In genomic region chr11:61332266-61332822, GRCh38 we compare ENCODE assay signal across 8 cellular contexts. TPM values are rescaled to one million over a fixed set of nuclear protein-coding genes. Genes with fewer than 3 reads are reported as not detected.
DNase-seq lines count a peak whose midpoint lies in the region; ATAC-seq, FAIRE-seq and TF ChIP-seq lines count a peak whose summit lies in the region.

No MANE protein-coding gene starts in this region.

- H3K27me3 Mint-ChIP-seq in activated CD8-positive, alpha-beta T cell treated with anti-CD3 and anti-CD28 coated beads for 36 hours = no peaks in the 10 kb centered on the region

- H3K27me3 ChIP-seq in prostate gland (replicated peaks; ENCODE audit: insufficient read depth) = no peaks in the 10 kb centered on the region

- ATAC-seq in HG02938 (IDR thresholded peaks at IDR 0.05; ENCODE audit: unreplicated experiment) = peak; percentile 14
- ATAC-seq in activated CD8-positive, alpha-beta T cell treated with anti-CD3 and anti-CD28 coated beads for 36 hours = no peak
- ATAC-seq in HG03571 (IDR thresholded peaks at IDR 0.05; ENCODE audit: unreplicated experiment) = no peak

- POLR2A ChIA-PET in activated CD8-positive, alpha-beta T cell treated with anti-CD3 and anti-CD28 coated beads for 36 hours (lab: Charles Lee) = interaction anchor here (0.8 to 6.2 kb wide), 9 partner anchors 10 to 97 kb away, joined by 3 to 26 read pairs (median 4); partner anchors contain the start of genes CPSF7, CYB561A3, SDHAF2 and TMEM138

- no peak for FAIRE-seq in GM12892 (lab: Jason Lieb, UNC)

- peak overlapping the region; percentile 82 to 84 for H3K27ac ChIP-seq in prostate gland

- H3K36me3 Mint-ChIP-seq in activated CD8-positive, alpha-beta T cell treated with anti-CD3 and anti-CD28 coated beads for 36 hours (ENCODE audit: low read depth) = peaks cover 46% of the 10 kb centered on the region

- no peaks in the 10 kb centered on the region for H3K9me3 ChIP-seq in prostate gland

- peak overlapping the region; percentile 86 for H3K4me3 Mint-ChIP-seq in activated CD8-positive, alpha-beta T cell treated with anti-CD3 and anti-CD28 coated beads for 36 hours

- H3K4me1 ChIP-seq in prostate gland (replicated peaks) = no peaks in the 10 kb centered on the region

- peaks cover 0 to 5% of the 10 kb centered on the region in 2 donors for H3K36me3 ChIP-seq in prostate gland

- intact Hi-C loops in activated CD8-positive, alpha-beta T cell treated with anti-CD3 and anti-CD28 coated beads for 36 hours (cut with micrococcal nuclease) = loop anchor here (2.0 kb wide), 1 partner anchor 30 kb away; the partner anchor contains the start of gene TMEM138
- intact Hi-C loops in prostate gland (cut with DNase I) = loop anchor here (10.0 kb wide), 1 partner anchor 1778 kb away; no protein-coding TSS in a partner anchor

- H3K9me3 Mint-ChIP-seq in activated CD8-positive, alpha-beta T cell treated with anti-CD3 and anti-CD28 coated beads for 36 hours = no peaks in the 10 kb centered on the region

- peaks cover 72% of the 10 kb centered on the region for H3K4me1 Mint-ChIP-seq in activated CD8-positive, alpha-beta T cell treated with anti-CD3 and anti-CD28 coated beads for 36 hours (ENCODE audit: low read depth)

- peak; percentile 35 for DNase-seq in COLO829 (ENCODE audit: low spot score)
- peak; percentile 24 for DNase-seq in activated CD8-positive, alpha-beta T cell treated with anti-CD3 and anti-CD28 coated beads for 36 hours
- DNase-seq in globus pallidus (ENCODE audit: low spot score) = peak; percentile 6
- no peak for DNase-seq in prostate gland (ENCODE audit: low spot score)
- DNase-seq in cerebellar nuclear complex (lab: John Stamatoyannopoulos, UW) = no peak
- no peak for DNase-seq in GM12892 (ENCODE audit: insufficient read length)

- under 1% methylated on average over 27 of the region's 27 CpGs for WGBS in prostate gland

- no peak for TF ChIP-seq CTCF in activated CD8-positive, alpha-beta T cell treated with anti-CD3 and anti-CD28 coated beads for 36 hours (IDR thresholded peaks at IDR 0.05)
- no peak for TF ChIP-seq CTCF in prostate gland (IDR thresholded peaks at IDR 0.05)

- CTCF ChIA-PET in activated CD8-positive, alpha-beta T cell treated with anti-CD3 and anti-CD28 coated beads for 36 hours (lab: Charles Lee) = interaction anchor here (0.9 to 1.5 kb wide), 4 partner anchors 16 to 103 kb away, joined by 3 to 6 read pairs (median 4); partner anchors contain the start of gene TMEM216

- TF ChIP-seq POLR2A in prostate gland (IDR thresholded peaks at IDR 0.05) = no peak
- no peak for TF ChIP-seq POLR2A in GM12892 (IDR thresholded peaks at IDR 0.05; ENCODE audit: low read depth, low read length)

- H3K27ac Mint-ChIP-seq in activated CD8-positive, alpha-beta T cell treated with anti-CD3 and anti-CD28 coated beads for 36 hours = peak overlapping the region; percentile 96

- peak overlapping the region; percentile 93 to 95 for H3K4me3 ChIP-seq in prostate gland

RNA-seq across cellular contexts. Expression of gene DDB1, which starts 0.6 kb away (rescaled TPM):
- total RNA-seq in activated CD8-positive, alpha-beta T cell treated with anti-CD3 and anti-CD28 coated beads for 36 hours = 100 to 1,000 TPM; 269 to 270 TPM
- total RNA-seq in prostate gland = 100 to 1,000 TPM; 179 to 253 TPM
- polyA plus RNA-seq in GM12892 (2012; ENCODE audit: missing spikeins) = 126 TPM

RNA-seq across cellular contexts. Expression of gene TKFC, which starts 0.7 kb away (rescaled TPM):
- total RNA-seq in activated CD8-positive, alpha-beta T cell treated with anti-CD3 and anti-CD28 coated beads for 36 hours = 10 to 100 TPM; 79.1 to 86.3 TPM
- total RNA-seq in prostate gland = 10 to 100 TPM; 52.8 to 79.3 TPM
- 42.6 TPM for polyA plus RNA-seq in GM12892 (2012; ENCODE audit: missing spikeins)

RNA-seq across cellular contexts. Expression of gene CYB561A3, which starts 29.3 kb away (rescaled TPM):
- total RNA-seq in activated CD8-positive, alpha-beta T cell treated with anti-CD3 and anti-CD28 coated beads for 36 hours = 10 to 100 TPM; 32.4 to 33.5 TPM
- total RNA-seq in prostate gland = 10 to 100 TPM; 51.6 to 79.1 TPM
- 31.1 TPM for polyA plus RNA-seq in GM12892 (2012; ENCODE audit: missing spikeins)

RNA-seq across cellular contexts. Expression of gene TMEM138, which starts 29.8 kb away (rescaled TPM):
- total RNA-seq in activated CD8-positive, alpha-beta T cell treated with anti-CD3 and anti-CD28 coated beads for 36 hours = 10 to 100 TPM; 38.6 to 47.0 TPM
- total RNA-seq in prostate gland = 10 to 100 TPM; 17.9 to 35.4 TPM
- 32.2 TPM for polyA plus RNA-seq in GM12892 (2012; ENCODE audit: missing spikeins)

RNA-seq across cellular contexts. Expression of gene VWCE, which starts 37.2 kb away (rescaled TPM):
- total RNA-seq in activated CD8-positive, alpha-beta T cell treated with anti-CD3 and anti-CD28 coated beads for 36 hours = 10 to 100 TPM; 23.3 to 25.8 TPM
- total RNA-seq in prostate gland = 1 to 10 TPM; 2.0 to 4.3 TPM
- 3.6 TPM for polyA plus RNA-seq in GM12892 (2012; ENCODE audit: missing spikeins)

Comparison
In these comparisons a context has a peak if more than half of its experiments do, and no peak if none do; other contexts are left out.
1. DNase-seq: peak in COLO829 (single experiment), activated CD8-positive, alpha-beta T cell treated with anti-CD3 and anti-CD28 coated beads for 36 hours (single experiment) and globus pallidus (single experiment); none in prostate gland (single experiment), cerebellar nuclear complex (0 of 2) and GM12892 (single experiment).